In the genomic region with DNA sequence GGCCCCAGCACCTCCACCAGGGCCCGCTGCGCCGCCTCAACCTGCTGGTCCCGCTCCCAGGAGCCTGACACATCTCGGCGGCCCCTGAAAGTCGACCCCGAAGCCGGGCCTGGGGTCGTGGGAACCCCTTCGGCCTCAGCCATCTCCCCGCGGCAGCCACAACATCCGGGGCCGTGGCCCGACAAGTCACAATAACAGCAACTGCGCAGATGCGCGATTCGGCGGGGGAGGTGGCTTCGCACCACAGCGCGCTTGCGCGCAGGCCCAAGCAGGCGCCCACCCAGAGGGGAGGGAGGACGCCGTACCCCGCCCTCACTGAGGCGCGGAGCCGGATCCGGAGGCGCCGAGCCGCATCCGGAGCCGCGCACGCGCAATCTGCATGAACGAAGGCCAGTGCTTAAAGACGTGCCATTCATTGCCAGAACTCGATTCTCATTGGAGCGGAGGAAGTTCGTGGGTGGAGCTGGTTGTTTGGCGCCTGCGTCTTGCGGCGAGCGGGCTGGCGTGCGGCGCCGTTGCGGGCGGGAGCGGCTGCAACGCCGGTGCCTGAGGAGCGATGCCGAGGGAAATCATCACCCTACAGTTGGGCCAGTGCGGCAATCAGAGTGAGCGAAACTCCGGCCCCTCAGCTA, we compare ENCODE assay signal across 1 cellular context.
TF ChIP-seq lines count a peak whose summit lies in the region.

A gene with protein sequence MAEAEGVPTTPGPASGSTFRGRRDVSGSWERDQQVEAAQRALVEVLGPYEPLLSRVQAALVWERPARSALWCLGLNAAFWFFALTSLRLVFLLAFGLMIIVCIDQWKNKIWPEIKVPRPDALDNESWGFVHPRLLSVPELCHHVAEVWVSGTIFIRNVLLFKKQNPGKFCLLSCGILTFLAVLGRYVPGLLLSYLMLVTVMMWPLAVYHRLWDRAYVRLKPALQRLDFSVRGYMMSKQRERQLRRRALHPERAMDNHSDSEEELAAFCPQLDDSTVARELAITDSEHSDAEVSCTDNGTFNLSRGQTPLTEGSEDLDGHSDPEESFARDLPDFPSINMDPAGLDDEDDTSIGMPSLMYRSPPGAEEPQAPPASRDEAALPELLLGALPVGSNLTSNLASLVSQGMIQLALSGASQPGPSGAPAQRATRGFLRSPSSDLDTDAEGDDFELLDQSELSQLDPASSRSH (minus strand): TSS at position 193 of the 632 bp plus-strand sequence. CDS start 50 bp downstream, at position 143.
A gene (plus strand): TSS at position 502 of the 632 bp plus-strand sequence. CDS start 55 bp downstream, at position 557.

TF ChIP-seq in HepG2, 621 proteins besides CTCF, POLR2A, EP300 and RAD21 (continued from another document and continues in another):
- TF ChIP-seq, protein P1, sequence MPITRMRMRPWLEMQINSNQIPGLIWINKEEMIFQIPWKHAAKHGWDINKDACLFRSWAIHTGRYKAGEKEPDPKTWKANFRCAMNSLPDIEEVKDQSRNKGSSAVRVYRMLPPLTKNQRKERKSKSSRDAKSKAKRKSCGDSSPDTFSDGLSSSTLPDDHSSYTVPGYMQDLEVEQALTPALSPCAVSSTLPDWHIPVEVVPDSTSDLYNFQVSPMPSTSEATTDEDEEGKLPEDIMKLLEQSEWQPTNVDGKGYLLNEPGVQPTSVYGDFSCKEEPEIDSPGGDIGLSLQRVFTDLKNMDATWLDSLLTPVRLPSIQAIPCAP (CRISPR knock-in tag; IDR thresholded peaks at IDR 0.05; ENCODE audit: low read depth) = no peak
- TF ChIP-seq ZNF451 (CRISPR knock-in tag; IDR thresholded peaks at IDR 0.05) (peak; percentile 71), SOX5 (CRISPR knock-in tag; IDR thresholded peaks at IDR 0.05; ENCODE audit: borderline replicate concordance) (peak; percentile 51), KDM6A (CRISPR knock-in tag; IDR thresholded peaks at IDR 0.05; ENCODE audit: low read depth) (0 out of 2 replicates have a peak, but pooled peaks have one; percentile 7), ZBTB7B (CRISPR knock-in tag; IDR thresholded peaks at IDR 0.05) (peak; percentile 58), KDM2A (CRISPR knock-in tag; IDR thresholded peaks at IDR 0.05; ENCODE audit: borderline replicate concordance, low read depth) (peak; percentile 94), ZFP37 (CRISPR knock-in tag; IDR thresholded peaks at IDR 0.05; ENCODE audit: borderline replicate concordance) (peak; percentile 80; the same call in 1 of the 2 replicates), TSC22D2 (CRISPR knock-in tag; IDR thresholded peaks at IDR 0.05; ENCODE audit: borderline replicate concordance) (no peak), ZNF331 (CRISPR knock-in tag; IDR thresholded peaks at IDR 0.05) (peak; percentile 38; the same call in 1 of the 2 replicates), ISX (CRISPR knock-in tag; conservative IDR thresholded peaks at IDR 0.05) (0 out of 2 replicates have a peak, but pooled peaks have one; percentile 66), ZNF234 (CRISPR knock-in tag; conservative IDR thresholded peaks at IDR 0.05) (no peak), ZNF337 (CRISPR knock-in tag; IDR thresholded peaks at IDR 0.05; ENCODE audit: borderline replicate concordance, low read depth) (peak; percentile 98; the same call in 1 of the 2 replicates), FOXJ3 (CRISPR knock-in tag; IDR thresholded peaks at IDR 0.05; ENCODE audit: borderline replicate concordance) (peak; percentile 68), KMT2B (CRISPR knock-in tag; IDR thresholded peaks at IDR 0.05) (peak; percentile 50; the same call in 1 of the 2 replicates), STAG1 (CRISPR knock-in tag; IDR thresholded peaks at IDR 0.05) (0 out of 2 replicates have a peak, but pooled peaks have one; percentile 25), ZNF816 (CRISPR knock-in tag; IDR thresholded peaks at IDR 0.05; ENCODE audit: borderline replicate concordance) (no peak; the same call in 1 of the 2 replicates), ZNF777 (CRISPR knock-in tag; IDR thresholded peaks at IDR 0.05) (peak; percentile 69), RXRA (CRISPR knock-in tag; IDR thresholded peaks at IDR 0.05) (peak; percentile 26; the same call in 1 of the 2 replicates), ZNF263 (CRISPR knock-in tag; IDR thresholded peaks at IDR 0.05) (no peak), CBFB (CRISPR knock-in tag; IDR thresholded peaks at IDR 0.05) (no peak), TCF7L2 (IDR thresholded peaks at IDR 0.05; ENCODE audit: low read depth, low read length) (no peak), ZFP36 (IDR thresholded peaks at IDR 0.05; ENCODE audit: borderline replicate concordance, low read depth, low read length, partially characterized antibody) (no peak), THYN1 (CRISPR knock-in tag; IDR thresholded peaks at IDR 0.05; ENCODE audit: borderline replicate concordance, low read depth) (0 out of 2 replicates have a peak, but pooled peaks have one; percentile 42), SALL2 (CRISPR knock-in tag; IDR thresholded peaks at IDR 0.05) (peak; percentile 83; the same call in 1 of the 2 replicates), ZNF33A (CRISPR knock-in tag; IDR thresholded peaks at IDR 0.05; ENCODE audit: borderline replicate concordance) (no peak), SCMH1 (CRISPR knock-in tag; IDR thresholded peaks at IDR 0.05; ENCODE audit: borderline replicate concordance) (no peak), ZNF792 (CRISPR knock-in tag; IDR thresholded peaks at IDR 0.05) (peak; percentile 72)
- TF ChIP-seq, protein P2, sequence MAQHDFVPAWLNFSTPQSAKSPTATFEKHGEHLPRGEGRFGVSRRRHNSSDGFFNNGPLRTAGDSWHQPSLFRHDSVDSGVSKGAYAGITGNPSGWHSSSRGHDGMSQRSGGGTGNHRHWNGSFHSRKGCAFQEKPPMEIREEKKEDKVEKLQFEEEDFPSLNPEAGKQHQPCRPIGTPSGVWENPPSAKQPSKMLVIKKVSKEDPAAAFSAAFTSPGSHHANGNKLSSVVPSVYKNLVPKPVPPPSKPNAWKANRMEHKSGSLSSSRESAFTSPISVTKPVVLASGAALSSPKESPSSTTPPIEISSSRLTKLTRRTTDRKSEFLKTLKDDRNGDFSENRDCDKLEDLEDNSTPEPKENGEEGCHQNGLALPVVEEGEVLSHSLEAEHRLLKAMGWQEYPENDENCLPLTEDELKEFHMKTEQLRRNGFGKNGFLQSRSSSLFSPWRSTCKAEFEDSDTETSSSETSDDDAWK (CRISPR knock-in tag; IDR thresholded peaks at IDR 0.05) = no peak
- TF ChIP-seq, protein P3, sequence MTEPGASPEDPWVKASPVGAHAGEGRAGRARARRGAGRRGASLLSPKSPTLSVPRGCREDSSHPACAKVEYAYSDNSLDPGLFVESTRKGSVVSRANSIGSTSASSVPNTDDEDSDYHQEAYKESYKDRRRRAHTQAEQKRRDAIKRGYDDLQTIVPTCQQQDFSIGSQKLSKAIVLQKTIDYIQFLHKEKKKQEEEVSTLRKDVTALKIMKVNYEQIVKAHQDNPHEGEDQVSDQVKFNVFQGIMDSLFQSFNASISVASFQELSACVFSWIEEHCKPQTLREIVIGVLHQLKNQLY (CRISPR knock-in tag; IDR thresholded peaks at IDR 0.05) = peak; percentile 26; the same call in 1 of the 2 replicates
- TF ChIP-seq, protein P4, sequence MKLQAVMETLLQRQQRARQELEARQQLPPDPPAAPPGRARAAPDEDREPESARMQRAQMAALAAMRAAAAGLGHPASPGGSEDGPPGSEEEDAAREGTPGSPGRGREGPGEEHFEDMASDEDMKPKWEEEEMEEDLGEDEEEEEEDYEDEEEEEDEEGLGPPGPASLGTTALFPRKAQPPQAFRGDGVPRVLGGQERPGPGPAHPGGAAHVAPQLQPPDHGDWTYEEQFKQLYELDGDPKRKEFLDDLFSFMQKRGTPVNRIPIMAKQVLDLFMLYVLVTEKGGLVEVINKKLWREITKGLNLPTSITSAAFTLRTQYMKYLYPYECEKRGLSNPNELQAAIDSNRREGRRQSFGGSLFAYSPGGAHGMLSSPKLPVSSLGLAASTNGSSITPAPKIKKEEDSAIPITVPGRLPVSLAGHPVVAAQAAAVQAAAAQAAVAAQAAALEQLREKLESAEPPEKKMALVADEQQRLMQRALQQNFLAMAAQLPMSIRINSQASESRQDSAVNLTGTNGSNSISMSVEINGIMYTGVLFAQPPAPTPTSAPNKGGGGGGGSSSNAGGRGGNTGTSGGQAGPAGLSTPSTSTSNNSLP (IDR thresholded peaks at IDR 0.05; ENCODE audit: low read depth, low read length) = peak; percentile 27; the same call in 1 of the 2 replicates
- TF ChIP-seq, protein P5, sequence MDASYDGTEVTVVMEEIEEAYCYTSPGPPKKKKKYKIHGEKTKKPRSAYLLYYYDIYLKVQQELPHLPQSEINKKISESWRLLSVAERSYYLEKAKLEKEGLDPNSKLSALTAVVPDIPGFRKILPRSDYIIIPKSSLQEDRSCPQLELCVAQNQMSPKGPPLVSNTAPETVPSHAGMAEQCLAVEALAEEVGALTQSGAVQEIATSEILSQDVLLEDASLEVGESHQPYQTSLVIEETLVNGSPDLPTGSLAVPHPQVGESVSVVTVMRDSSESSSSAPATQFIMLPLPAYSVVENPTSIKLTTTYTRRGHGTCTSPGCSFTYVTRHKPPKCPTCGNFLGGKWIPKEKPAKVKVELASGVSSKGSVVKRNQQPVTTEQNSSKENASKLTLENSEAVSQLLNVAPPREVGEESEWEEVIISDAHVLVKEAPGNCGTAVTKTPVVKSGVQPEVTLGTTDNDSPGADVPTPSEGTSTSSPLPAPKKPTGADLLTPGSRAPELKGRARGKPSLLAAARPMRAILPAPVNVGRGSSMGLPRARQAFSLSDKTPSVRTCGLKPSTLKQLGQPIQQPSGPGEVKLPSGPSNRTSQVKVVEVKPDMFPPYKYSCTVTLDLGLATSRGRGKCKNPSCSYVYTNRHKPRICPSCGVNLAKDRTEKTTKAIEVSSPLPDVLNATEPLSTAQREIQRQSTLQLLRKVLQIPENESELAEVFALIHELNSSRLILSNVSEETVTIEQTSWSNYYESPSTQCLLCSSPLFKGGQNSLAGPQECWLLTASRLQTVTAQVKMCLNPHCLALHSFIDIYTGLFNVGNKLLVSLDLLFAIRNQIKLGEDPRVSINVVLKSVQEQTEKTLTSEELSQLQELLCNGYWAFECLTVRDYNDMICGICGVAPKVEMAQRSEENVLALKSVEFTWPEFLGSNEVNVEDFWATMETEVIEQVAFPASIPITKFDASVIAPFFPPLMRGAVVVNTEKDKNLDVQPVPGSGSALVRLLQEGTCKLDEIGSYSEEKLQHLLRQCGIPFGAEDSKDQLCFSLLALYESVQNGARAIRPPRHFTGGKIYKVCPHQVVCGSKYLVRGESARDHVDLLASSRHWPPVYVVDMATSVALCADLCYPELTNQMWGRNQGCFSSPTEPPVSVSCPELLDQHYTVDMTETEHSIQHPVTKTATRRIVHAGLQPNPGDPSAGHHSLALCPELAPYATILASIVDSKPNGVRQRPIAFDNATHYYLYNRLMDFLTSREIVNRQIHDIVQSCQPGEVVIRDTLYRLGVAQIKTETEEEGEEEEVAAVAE (CRISPR knock-in tag; IDR thresholded peaks at IDR 0.05; ENCODE audit: borderline replicate concordance) = peak; percentile 86; the same call in 1 of the 2 replicates
- TF ChIP-seq, protein P6, sequence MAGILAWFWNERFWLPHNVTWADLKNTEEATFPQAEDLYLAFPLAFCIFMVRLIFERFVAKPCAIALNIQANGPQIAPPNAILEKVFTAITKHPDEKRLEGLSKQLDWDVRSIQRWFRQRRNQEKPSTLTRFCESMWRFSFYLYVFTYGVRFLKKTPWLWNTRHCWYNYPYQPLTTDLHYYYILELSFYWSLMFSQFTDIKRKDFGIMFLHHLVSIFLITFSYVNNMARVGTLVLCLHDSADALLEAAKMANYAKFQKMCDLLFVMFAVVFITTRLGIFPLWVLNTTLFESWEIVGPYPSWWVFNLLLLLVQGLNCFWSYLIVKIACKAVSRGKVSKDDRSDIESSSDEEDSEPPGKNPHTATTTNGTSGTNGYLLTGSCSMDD (CRISPR knock-in tag; IDR thresholded peaks at IDR 0.05) = no peak
- TF ChIP-seq, protein P7, sequence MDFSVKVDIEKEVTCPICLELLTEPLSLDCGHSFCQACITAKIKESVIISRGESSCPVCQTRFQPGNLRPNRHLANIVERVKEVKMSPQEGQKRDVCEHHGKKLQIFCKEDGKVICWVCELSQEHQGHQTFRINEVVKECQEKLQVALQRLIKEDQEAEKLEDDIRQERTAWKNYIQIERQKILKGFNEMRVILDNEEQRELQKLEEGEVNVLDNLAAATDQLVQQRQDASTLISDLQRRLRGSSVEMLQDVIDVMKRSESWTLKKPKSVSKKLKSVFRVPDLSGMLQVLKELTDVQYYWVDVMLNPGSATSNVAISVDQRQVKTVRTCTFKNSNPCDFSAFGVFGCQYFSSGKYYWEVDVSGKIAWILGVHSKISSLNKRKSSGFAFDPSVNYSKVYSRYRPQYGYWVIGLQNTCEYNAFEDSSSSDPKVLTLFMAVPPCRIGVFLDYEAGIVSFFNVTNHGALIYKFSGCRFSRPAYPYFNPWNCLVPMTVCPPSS (IDR thresholded peaks at IDR 0.05) = no peak
- TF ChIP-seq, protein P8, sequence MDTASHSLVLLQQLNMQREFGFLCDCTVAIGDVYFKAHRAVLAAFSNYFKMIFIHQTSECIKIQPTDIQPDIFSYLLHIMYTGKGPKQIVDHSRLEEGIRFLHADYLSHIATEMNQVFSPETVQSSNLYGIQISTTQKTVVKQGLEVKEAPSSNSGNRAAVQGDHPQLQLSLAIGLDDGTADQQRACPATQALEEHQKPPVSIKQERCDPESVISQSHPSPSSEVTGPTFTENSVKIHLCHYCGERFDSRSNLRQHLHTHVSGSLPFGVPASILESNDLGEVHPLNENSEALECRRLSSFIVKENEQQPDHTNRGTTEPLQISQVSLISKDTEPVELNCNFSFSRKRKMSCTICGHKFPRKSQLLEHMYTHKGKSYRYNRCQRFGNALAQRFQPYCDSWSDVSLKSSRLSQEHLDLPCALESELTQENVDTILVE (CRISPR knock-in tag; IDR thresholded peaks at IDR 0.05) = peak; percentile 59; the same call in 1 of the 2 replicates
- TF ChIP-seq, protein P9, sequence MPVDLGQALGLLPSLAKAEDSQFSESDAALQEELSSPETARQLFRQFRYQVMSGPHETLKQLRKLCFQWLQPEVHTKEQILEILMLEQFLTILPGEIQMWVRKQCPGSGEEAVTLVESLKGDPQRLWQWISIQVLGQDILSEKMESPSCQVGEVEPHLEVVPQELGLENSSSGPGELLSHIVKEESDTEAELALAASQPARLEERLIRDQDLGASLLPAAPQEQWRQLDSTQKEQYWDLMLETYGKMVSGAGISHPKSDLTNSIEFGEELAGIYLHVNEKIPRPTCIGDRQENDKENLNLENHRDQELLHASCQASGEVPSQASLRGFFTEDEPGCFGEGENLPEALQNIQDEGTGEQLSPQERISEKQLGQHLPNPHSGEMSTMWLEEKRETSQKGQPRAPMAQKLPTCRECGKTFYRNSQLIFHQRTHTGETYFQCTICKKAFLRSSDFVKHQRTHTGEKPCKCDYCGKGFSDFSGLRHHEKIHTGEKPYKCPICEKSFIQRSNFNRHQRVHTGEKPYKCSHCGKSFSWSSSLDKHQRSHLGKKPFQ (CRISPR knock-in tag; IDR thresholded peaks at IDR 0.05; ENCODE audit: insufficient replicate concordance) = no peak
- TF ChIP-seq, protein P10, sequence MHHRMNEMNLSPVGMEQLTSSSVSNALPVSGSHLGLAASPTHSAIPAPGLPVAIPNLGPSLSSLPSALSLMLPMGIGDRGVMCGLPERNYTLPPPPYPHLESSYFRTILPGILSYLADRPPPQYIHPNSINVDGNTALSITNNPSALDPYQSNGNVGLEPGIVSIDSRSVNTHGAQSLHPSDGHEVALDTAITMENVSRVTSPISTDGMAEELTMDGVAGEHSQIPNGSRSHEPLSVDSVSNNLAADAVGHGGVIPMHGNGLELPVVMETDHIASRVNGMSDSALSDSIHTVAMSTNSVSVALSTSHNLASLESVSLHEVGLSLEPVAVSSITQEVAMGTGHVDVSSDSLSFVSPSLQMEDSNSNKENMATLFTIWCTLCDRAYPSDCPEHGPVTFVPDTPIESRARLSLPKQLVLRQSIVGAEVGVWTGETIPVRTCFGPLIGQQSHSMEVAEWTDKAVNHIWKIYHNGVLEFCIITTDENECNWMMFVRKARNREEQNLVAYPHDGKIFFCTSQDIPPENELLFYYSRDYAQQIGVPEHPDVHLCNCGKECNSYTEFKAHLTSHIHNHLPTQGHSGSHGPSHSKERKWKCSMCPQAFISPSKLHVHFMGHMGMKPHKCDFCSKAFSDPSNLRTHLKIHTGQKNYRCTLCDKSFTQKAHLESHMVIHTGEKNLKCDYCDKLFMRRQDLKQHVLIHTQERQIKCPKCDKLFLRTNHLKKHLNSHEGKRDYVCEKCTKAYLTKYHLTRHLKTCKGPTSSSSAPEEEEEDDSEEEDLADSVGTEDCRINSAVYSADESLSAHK (CRISPR knock-in tag; IDR thresholded peaks at IDR 0.05; ENCODE audit: borderline replicate concordance) = no peak
